In genomic region chr4:41957634-41958033, GRCh38 we compare ENCODE assay signal across 9 cellular contexts. TPM values are rescaled to one million over a fixed set of nuclear protein-coding genes. Genes with fewer than 3 reads are reported as not detected.
A peak's percentile ranks its signal among the peaks of the same experiment; 100 is the strongest.
DNase-seq lines count a peak whose midpoint lies in the region; ATAC-seq, FAIRE-seq and TF ChIP-seq lines count a peak whose summit lies in the region.
"Had no signal": no experiment of that assay in that cellular context is flagged by ENCODE, and none has a peak within 500 bp of the region (broad histone marks: within the 10 kb centered on the region; RNA-seq: fewer than 3 reads in every experiment).

No MANE protein-coding gene starts in this region.

- no peaks in the 10 kb centered on the region for H3K9me2 ChIP-seq in SK-N-SH

- CTCF ChIA-PET in SK-N-SH (lab: Yijun Ruan, JAX), result interaction anchor here (0.8 to 1.7 kb wide), 12 partner anchors 8 to 559 kb away, joined by 3 to 6 read pairs (median 4); no protein-coding TSS in a partner anchor
- CTCF ChIA-PET in GM12878 (lab: Yijun Ruan, JAX), result interaction anchor here (0.6 to 2.1 kb wide), 15 partner anchors 9 to 1010 kb away, joined by 3 to 17 read pairs (median 4); partner anchors contain the start of gene SLC30A9

- 52% methylated on average over 1 of the region's 1 CpG for WGBS in SK-N-SH (ENCODE audit: low lambda C conversion rate)
- 5% methylated on average over 1 of the region's 1 CpG for WGBS in GM12878 (ENCODE audit: insufficient coverage, insufficient replicate concordance, low lambda C conversion rate, missing lambda C conversion rate)
- 38% methylated on average over 1 of the region's 1 CpG for WGBS in prostate gland

- TF ChIP-seq CTCF in SK-N-SH (IDR thresholded peaks at IDR 0.05) (peak; percentile 55), KMS-11 (conservative IDR thresholded peaks at IDR 0.05; ENCODE audit: low read depth, low read length) (peak; percentile 30; the same call in 1 of the 2 replicates), GM12878 (IDR thresholded peaks at IDR 0.05 in 2 of 3, conservative IDR thresholded peaks at IDR 0.05 in 1 of 3; ENCODE audit: control insufficient read depth in 2 of 3, extremely low read depth in 1 of 3, insufficient read depth in 1 of 3, low read depth in 3 of 3, low read length in 3 of 3) (peak; percentile 43 to 59 (median 57); a peak in 5 of 6 replicates), prostate gland (IDR thresholded peaks at IDR 0.05) (peak in 3 of 4 experiments; percentile 16 to 32 (median 17))

- H3K27ac ChIP-seq in SK-N-SH (ENCODE audit: low read depth in 2 of 2, low read length in 1 of 2) (no peak overlapping the region), KMS-11 (no peak overlapping the region), GM12878 (ENCODE audit: control insufficient read depth, insufficient read depth) (no peak overlapping the region), prostate gland (no peak overlapping the region)
- H3K27ac ChIP-seq: skin epidermis had no signal

- peaks cover 17% of the 10 kb centered on the region for H3F3A ChIP-seq in SK-N-SH (replicated peaks; ENCODE audit: insufficient read depth)

- TF ChIP-seq POLR2A in GM12878 (IDR thresholded peaks at IDR 0.05; ENCODE audit: low read depth, low read length) (no peak), prostate gland (IDR thresholded peaks at IDR 0.05) (no peak)

- H3K4me1 ChIP-seq in SK-N-SH (ENCODE audit: control insufficient read depth in 1 of 2, insufficient read depth in 2 of 2, low read depth in 1 of 2, low read length in 1 of 2) (no peaks in the 10 kb centered on the region), KMS-11 (ENCODE audit: low read depth, poor library complexity, severe bottlenecking) (no peaks in the 10 kb centered on the region), GM12878 (ENCODE audit: control insufficient read depth, insufficient read depth, low read length) (no peaks in the 10 kb centered on the region), prostate gland (replicated peaks) (no peaks in the 10 kb centered on the region)

- H3K4me2 ChIP-seq in SK-N-SH (no peak overlapping the region), KMS-11 (no peak overlapping the region), GM12878 (ENCODE audit: control insufficient read depth, insufficient read depth) (no peak overlapping the region)

- H3K9ac ChIP-seq in SK-N-SH, result no peak overlapping the region
- no peak overlapping the region for H3K9ac ChIP-seq in KMS-11
- H3K9ac ChIP-seq in GM12878 (ENCODE audit: control insufficient read depth, insufficient read depth, low read length), result no peak overlapping the region

- H3K36me3 ChIP-seq in SK-N-SH (replicated peaks in 1 of 2; ENCODE audit: control insufficient read depth in 1 of 2, insufficient read depth in 2 of 2, low read length in 1 of 2), result peaks cover 37 to 56% of the 10 kb centered on the region in 2 experiments
- no peaks in the 10 kb centered on the region for H3K36me3 ChIP-seq in KMS-11 (ENCODE audit: insufficient read depth)
- peaks cover 0 to 4% of the 10 kb centered on the region in 2 experiments; a peak in 2 of 4 replicates for H3K36me3 ChIP-seq in GM12878 (ENCODE audit: control insufficient read depth in 2 of 2, insufficient read depth in 2 of 2, low read length in 1 of 2)
- no peaks in the 10 kb centered on the region for H3K36me3 ChIP-seq in prostate gland

- intact Hi-C loops in GM12878 (cut with micrococcal nuclease; ENCODE audit: unreplicated experiment), result loop anchor here (1.0 kb wide), 1 partner anchor 323 kb away; no protein-coding TSS in a partner anchor
- intact Hi-C loops in prostate gland (cut with DNase I), result no loop called here

- TF ChIP-seq RAD21 in SK-N-SH (IDR thresholded peaks at IDR 0.05; ENCODE audit: low read length) (peak; percentile 55), GM12878 (IDR thresholded peaks at IDR 0.05; ENCODE audit: insufficient read depth, low read depth, low read length) (peak; percentile 74)

- H3K9me3 ChIP-seq in SK-N-SH (no peaks in the 10 kb centered on the region), GM12878 (replicated peaks; ENCODE audit: control insufficient read depth, insufficient read depth, low read length) (no peaks in the 10 kb centered on the region), prostate gland (no peaks in the 10 kb centered on the region)

- in situ Hi-C loops in GM12878 (cut with MboI), result loop anchor here (10.0 kb wide), 1 partner anchor 557 kb away; no protein-coding TSS in a partner anchor

- H3K79me2 ChIP-seq in SK-N-SH (ENCODE audit: insufficient read depth), result 0 out of 2 replicates have a peak, but pooled peaks cover 5% of the 10 kb centered on the region
- H3K79me2 ChIP-seq in KMS-11 (ENCODE audit: insufficient read depth, low read depth), result no peaks in the 10 kb centered on the region
- H3K79me2 ChIP-seq in GM12878 (ENCODE audit: control insufficient read depth, insufficient read depth, low read length), result no peaks in the 10 kb centered on the region

- H4K20me1 ChIP-seq in SK-N-SH (ENCODE audit: insufficient read depth) (no peaks in the 10 kb centered on the region), KMS-11 (ENCODE audit: insufficient read depth) (no peaks in the 10 kb centered on the region), GM12878 (ENCODE audit: control insufficient read depth, insufficient read depth) (no peaks in the 10 kb centered on the region)

- no peak for ATAC-seq in SK-N-SH treated with all-trans-retinoic acid at 6 μM for 48 hours
- ATAC-seq in GM12878, result peak; percentile 76

- DNase-seq in SK-N-SH (peak; percentile 41), GM12878 (ENCODE audit: low read depth, low spot score) (peak; percentile 20), prostate gland (ENCODE audit: low spot score) (no peak), NCI-H446 treated with DMSO at 0.1 percent for 48 hours (lab: John Stamatoyannopoulos, UW) (no peak), HK-2 (ENCODE audit: unreplicated experiment) (no peak), AG20443 (ENCODE audit: low spot score) (no peak)

- RAD21 ChIA-PET in GM12878 (lab: Charles Lee; ENCODE audit: unreplicated experiment), result interaction anchor here (0.5 to 1.1 kb wide), 3 partner anchors 32 to 562 kb away, joined by 3 to 5 read pairs (median 3); partner anchors contain the start of gene SLC30A9

- H2AFZ ChIP-seq in SK-N-SH (ENCODE audit: low read depth) (no peak overlapping the region), KMS-11 (ENCODE audit: low read depth) (no peak overlapping the region), GM12878 (ENCODE audit: control insufficient read depth, low read depth, low read length) (no peak overlapping the region)

- TF ChIP-seq EP300 in SK-N-SH (IDR thresholded peaks at IDR 0.05; ENCODE audit: borderline replicate concordance in 1 of 2, low read depth in 1 of 2, low read length in 1 of 2), result no peak
- TF ChIP-seq EP300 in GM12878 (IDR thresholded peaks at IDR 0.05; ENCODE audit: borderline replicate concordance in 1 of 2, control insufficient read depth in 1 of 2, low read depth in 2 of 2, low read length in 2 of 2), result no peak

- no peaks in the 10 kb centered on the region for H3K27me3 ChIP-seq in SK-N-SH (ENCODE audit: insufficient read depth)
- H3K27me3 ChIP-seq in KMS-11 (ENCODE audit: insufficient read depth, low read depth), result no peaks in the 10 kb centered on the region
- H3K27me3 ChIP-seq in GM12878 (replicated peaks in 1 of 2; ENCODE audit: control insufficient read depth in 2 of 2, insufficient read depth in 2 of 2, low read length in 1 of 2), result no peaks in the 10 kb centered on the region
- no peaks in the 10 kb centered on the region for H3K27me3 ChIP-seq in prostate gland (replicated peaks; ENCODE audit: insufficient read depth)

- no peak for FAIRE-seq in GM12878 (lab: Jason Lieb, UNC)

- POLR2A ChIA-PET in SK-N-SH (lab: Yijun Ruan, JAX), result no interaction called here
- POLR2A ChIA-PET in GM12878 (lab: Charles Lee), result no interaction called here

- SMC1A ChIA-PET in GM12878 (lab: Charles Lee; ENCODE audit: uncharacterized antibody, unreplicated experiment), result interaction anchor here (0.5 to 1.2 kb wide), 7 partner anchors 19 to 1156 kb away, joined by 3 to 4 read pairs (median 3); no protein-coding TSS in a partner anchor

- H3K4me3 ChIP-seq in SK-N-SH (ENCODE audit: low read depth in 2 of 2, low read length in 1 of 2) (no peak overlapping the region; a peak in 1 of 4 replicates), KMS-11 (IDR thresholded peaks at IDR 0.05; ENCODE audit: insufficient read depth, low read depth, low read length) (no peak overlapping the region), GM12878 (no peak overlapping the region), prostate gland (no peak overlapping the region)
- H3K4me3 ChIP-seq: skin epidermis had no signal

- TSS peak; percentile 33 for BruUV-seq in GM12878 (replicated peaks; lab: Mats Ljungman, UMichigan)

RNA-seq across cellular contexts. Expression of gene TMEM33, which starts 22.4 kb away (rescaled TPM):
- polyA plus RNA-seq in SK-N-SH (2012; rRNA removed) (31.2 and 43.2 TPM in 2 replicates), GM12878 (2011; rRNA removed) (51.0 and 60.2 TPM in 2 replicates), GM12878 (2014; fragmentation: Illumina TruSeq; extraction: Trizol) (32.7 and 33.5 TPM in 2 replicates), GM12878 (2014; fragmentation: Nextera tagmentation; extraction: Ambion mirVana) (10 to 100 TPM in 1 of 2 experiments, 1 to 10 TPM in 1; 7.9 to 16.0 TPM), GM12878 (2014; rRNA removed) (23.3 and 25.5 TPM in 2 replicates), GM12878 (2016; fragmentation: Nextera tagmentation; extraction: Ambion mirVana) (10 to 100 TPM; 31.2 to 37.8 TPM)
- 32.0 and 35.2 TPM in 2 replicates for polyA plus RNA-seq in SK-N-SH (2012; cell fraction: cytosol; rRNA removed)
- 24.7 and 28.2 TPM in 2 replicates for polyA plus RNA-seq in SK-N-SH (2012; cell fraction: nucleus; rRNA removed)
- total RNA-seq in GM12878 (2013; cell fraction: nucleolus; rRNA removed), result 53.4 and 58.9 TPM in 2 replicates
- total RNA-seq in GM12878 (2014; rRNA removed) (33.4 and 41.5 TPM in 2 replicates), GM12878 (2014; rRNA removed; fragmentation: Illumina TruSeq; extraction: Trizol) (32.6 and 34.2 TPM in 2 replicates), GM12878 (2021) (39.1 and 41.6 TPM in 2 replicates), prostate gland (10 to 100 TPM; 36.5 to 77.7 TPM)
- 6.7 TPM for polyA plus RNA-seq in GM12878 (2011; ENCODE audit: low read depth)
- polyA plus RNA-seq in GM12878 (2011; cell fraction: cytosol; rRNA removed), result 45.6 and 52.5 TPM in 2 replicates
- 15.5 and 18.9 TPM in 2 replicates for polyA plus RNA-seq in GM12878 (2011; cell fraction: nucleus; rRNA removed)
- polyA plus RNA-seq in GM12878 (2012), result 7.9 and 10.2 TPM in 2 replicates
- 104 and 129 TPM in 2 replicates for polyA minus RNA-seq in GM12878 (2011; rRNA and poly(A)+ RNA removed)
- 38.0 and 45.0 TPM in 2 replicates for polyA minus RNA-seq in GM12878 (2011; cell fraction: cytosol; rRNA and poly(A)+ RNA removed)
- 15.1 and 29.5 TPM in 2 replicates for polyA minus RNA-seq in GM12878 (2011; cell fraction: nucleus; rRNA and poly(A)+ RNA removed)

RNA-seq across cellular contexts. Expression of gene DCAF4L1, which starts 23.9 kb away (rescaled TPM):
- polyA plus RNA-seq in SK-N-SH (2012; rRNA removed) (0.05 and 0.11 TPM in 2 replicates), GM12878 (2011; rRNA removed) (0.19 and 0.27 TPM in 2 replicates), GM12878 (2014; fragmentation: Illumina TruSeq; extraction: Trizol) (0.28 and 0.32 TPM in 2 replicates), GM12878 (2014; fragmentation: Nextera tagmentation; extraction: Ambion mirVana) (under 1 TPM; 0.04 to 0.06 TPM), GM12878 (2014; rRNA removed) (0.25 and 0.27 TPM in 2 replicates), GM12878 (2016; fragmentation: Nextera tagmentation; extraction: Ambion mirVana) (under 1 TPM; 0.17 to 0.48 TPM)
- 0.01 and 0.04 TPM in 2 replicates for polyA plus RNA-seq in SK-N-SH (2012; cell fraction: cytosol; rRNA removed)
- 0.77 and 0.83 TPM in 2 replicates for polyA plus RNA-seq in SK-N-SH (2012; cell fraction: nucleus; rRNA removed)
- 0.76 and 1.0 TPM in 2 replicates for total RNA-seq in GM12878 (2013; cell fraction: nucleolus; rRNA removed)
- total RNA-seq in GM12878 (2014; rRNA removed) (0.11 and 0.27 TPM in 2 replicates), GM12878 (2014; rRNA removed; fragmentation: Illumina TruSeq; extraction: Trizol) (0.22 and 0.32 TPM in 2 replicates), GM12878 (2021) (0.13 and 0.16 TPM in 2 replicates), prostate gland (10 to 100 TPM in 1 of 2 donors, under 1 TPM in 1; 0.32 to 37.5 TPM)
- 0.07 TPM for polyA plus RNA-seq in GM12878 (2011; ENCODE audit: low read depth)
- 0.04 and 0.07 TPM in 2 replicates for polyA plus RNA-seq in GM12878 (2011; cell fraction: cytosol; rRNA removed)
- polyA plus RNA-seq in GM12878 (2011; cell fraction: nucleus; rRNA removed), result 0.84 and 1.3 TPM in 2 replicates
- 0.07 and 0.09 TPM in 2 replicates for polyA plus RNA-seq in GM12878 (2012)
- 0.15 and 0.22 TPM in 2 replicates for polyA minus RNA-seq in GM12878 (2011; rRNA and poly(A)+ RNA removed)
- polyA minus RNA-seq in GM12878 (2011; cell fraction: cytosol; rRNA and poly(A)+ RNA removed), result not detected in 2 replicates
- 0.36 and 0.86 TPM in 2 replicates for polyA minus RNA-seq in GM12878 (2011; cell fraction: nucleus; rRNA and poly(A)+ RNA removed)

RNA-seq across cellular contexts. Expression of gene SLC30A9, which starts 32.7 kb away (rescaled TPM):
- 34.2 and 44.0 TPM in 2 replicates for polyA plus RNA-seq in SK-N-SH (2012; rRNA removed)
- 47.5 and 56.7 TPM in 2 replicates for polyA plus RNA-seq in SK-N-SH (2012; cell fraction: cytosol; rRNA removed)
- polyA plus RNA-seq in SK-N-SH (2012; cell fraction: nucleus; rRNA removed), result 22.8 and 23.2 TPM in 2 replicates
- 56.2 and 60.5 TPM in 2 replicates for total RNA-seq in GM12878 (2013; cell fraction: nucleolus; rRNA removed)
- total RNA-seq in GM12878 (2014; rRNA removed), result 39.3 and 45.3 TPM in 2 replicates
- total RNA-seq in GM12878 (2014; rRNA removed; fragmentation: Illumina TruSeq; extraction: Trizol), result 57.5 and 60.2 TPM in 2 replicates
- total RNA-seq in GM12878 (2021), result 45.6 and 48.2 TPM in 2 replicates
- polyA plus RNA-seq in GM12878 (2011; ENCODE audit: low read depth), result 8.2 TPM
- 51.3 and 77.2 TPM in 2 replicates for polyA plus RNA-seq in GM12878 (2011; rRNA removed)
- 20.1 and 21.5 TPM in 2 replicates for polyA plus RNA-seq in GM12878 (2011; cell fraction: cytosol; rRNA removed)
- polyA plus RNA-seq in GM12878 (2011; cell fraction: nucleus; rRNA removed), result 19.8 and 20.0 TPM in 2 replicates
- 16.8 and 23.2 TPM in 2 replicates for polyA plus RNA-seq in GM12878 (2012)
- polyA plus RNA-seq in GM12878 (2014; fragmentation: Illumina TruSeq; extraction: Trizol), result 47.6 and 62.0 TPM in 2 replicates
- 10 to 100 TPM; 12.1 to 15.4 TPM for polyA plus RNA-seq in GM12878 (2014; fragmentation: Nextera tagmentation; extraction: Ambion mirVana)
- 35.6 and 38.7 TPM in 2 replicates for polyA plus RNA-seq in GM12878 (2014; rRNA removed)
- polyA plus RNA-seq in GM12878 (2016; fragmentation: Nextera tagmentation; extraction: Ambion mirVana), result 10 to 100 TPM; 72.5 to 75.9 TPM
- polyA minus RNA-seq in GM12878 (2011; rRNA and poly(A)+ RNA removed), result 33.2 and 53.1 TPM in 2 replicates
- polyA minus RNA-seq in GM12878 (2011; cell fraction: cytosol; rRNA and poly(A)+ RNA removed), result 16.2 and 20.5 TPM in 2 replicates
- 32.5 and 50.9 TPM in 2 replicates for polyA minus RNA-seq in GM12878 (2011; cell fraction: nucleus; rRNA and poly(A)+ RNA removed)
- 10 to 100 TPM; 61.4 to 71.6 TPM for total RNA-seq in prostate gland

Comparison
In these comparisons a context has a peak if more than half of its experiments do, and no peak if none do; other contexts are left out.
1. DNase-seq: peak in SK-N-SH (single experiment) and GM12878 (single experiment); none in prostate gland (single experiment), NCI-H446 treated with DMSO at 0.1 percent for 48 hours (single experiment), HK-2 (single experiment) and AG20443 (single experiment).
2. Of the 26 proteins assayed by ChIP-seq in both GM12878 and SK-N-SH: peak only in GM12878: none; only in SK-N-SH: none; in both: CTCF, RAD21 and SMC3; in neither: 23.
3. Peak in every context shown above with its lines, with median percentiles within 50 percentile points of each other: CTCF ChIP-seq.